In the genomic region with DNA sequence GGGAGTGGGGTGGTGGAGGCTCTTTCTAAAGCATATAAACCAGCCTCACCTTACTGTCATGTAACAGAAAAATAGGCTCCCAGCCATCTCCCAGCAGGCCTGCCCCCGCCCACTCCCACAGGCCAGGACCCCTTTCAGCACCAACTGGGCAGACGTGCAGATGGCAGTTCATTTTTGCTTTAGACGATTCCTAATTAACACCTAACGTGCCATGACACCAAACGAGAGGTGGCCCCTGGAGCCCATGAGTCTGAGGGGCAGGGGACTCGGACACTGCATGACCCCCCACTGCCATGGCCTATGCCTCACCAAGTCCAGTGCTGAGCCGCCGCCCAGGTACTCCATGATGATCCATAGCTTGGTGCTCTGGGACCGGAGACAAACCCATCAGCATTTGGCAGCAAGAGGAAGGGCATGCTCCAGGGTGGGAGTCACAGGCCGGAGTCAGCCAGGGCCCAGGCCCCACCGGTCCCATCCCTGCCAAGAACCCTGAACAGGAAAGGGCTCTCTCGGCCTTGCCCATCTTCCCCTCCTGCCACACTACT, we compare ENCODE assay signal across 21 cellular contexts.
"Had no signal": no experiment of that assay in that cellular context is flagged by ENCODE, and none has a peak within 500 bp of the region (broad histone marks: within the 10 kb centered on the region; RNA-seq: fewer than 3 reads in every experiment).

No MANE protein-coding gene starts in this region.

- H3K27me3 ChIP-seq: esophagus squamous epithelium, left lung, pancreas, tibial nerve had no signal

- H3K4me3 ChIP-seq: esophagus squamous epithelium, left lung, lung, mucosa of descending colon, pancreas, prostate gland, tibial nerve had no signal

- DNase-seq: activated CD4-positive, alpha-beta memory T cell treated with anti-CD3 and anti-CD28 coated beads, Interleukin-2, amount 10 ng/mL, durations not matched to agents 7 days and 5 days; activated CD4-positive, alpha-beta T cell treated with anti-CD3 and anti-CD28 coated beads for 48 hours; activated CD8-positive, alpha-beta memory T cell treated with anti-CD3 and anti-CD28 coated beads, Interleukin-2, amount 50 U/mL, for 48 hours; activated effector memory CD4-positive, alpha-beta T cell treated with Interleukin-2 at 50 U/mL for 16 hours; activated naive CD4-positive, alpha-beta T cell treated with Interleukin-2 at 50 U/mL for 16 hours; activated T-cell treated with anti-CD3 and anti-CD28 coated beads, Interleukin-2, amount 50 U/mL, for 72 hours; anterior cingulate cortex; esophagus squamous epithelium; foreskin melanocyte; left lung; mucosa of descending colon; stimulated activated CD4-positive, alpha-beta T cell treated with anti-CD3 and anti-CD28 coated beads, Interleukin-2, amount 100 ng/mL, for 48 hours; stimulated activated naive CD4-positive, alpha-beta T cell treated with Interleukin-2 at 50 U/mL for 16 hours; SW 1271; T-helper 9 cell had no signal

- H3K9me3 ChIP-seq: esophagus squamous epithelium, left lung, mucosa of descending colon, pancreas, prostate gland, tibial nerve had no signal

- H3K27ac ChIP-seq: esophagus squamous epithelium, left lung, pancreas, prostate gland, tibial nerve, VCaP had no signal

- ATAC-seq: activated CD4-positive, CD25-positive, alpha-beta regulatory T cell treated with anti-CD3 and anti-CD28 coated beads, Interleukin-2, amount 50 U/mL, for 24 hours; activated T-cell treated with anti-CD3 and anti-CD28 coated beads, Interleukin-2, amount 50 U/mL, for 72 hours; left lung; mucosa of descending colon; pancreas had no signal

- H3K4me1 ChIP-seq: pancreas, prostate gland had no signal
